In genomic region chrX:13689519-13690211, GRCh38 we compare ENCODE assay signal across 8 cellular contexts. TPM values are rescaled to one million over a fixed set of nuclear protein-coding genes. Genes with fewer than 3 reads are reported as not detected.
DNase-seq lines count a peak whose midpoint lies in the region; ATAC-seq and TF ChIP-seq lines count a peak whose summit lies in the region.

No MANE protein-coding gene starts in this region.

- H3K56ac ChIP-seq in IMR-90 (ENCODE audit: extremely low read depth, insufficient read depth, low read length) = peak overlapping the region; percentile 63

- CTCF ChIA-PET in IMR-90 (lab: Yijun Ruan, JAX) = no interaction called here

- TF ChIP-seq POLR2A in IMR-90 (IDR thresholded peaks at IDR 0.05; ENCODE audit: low read depth, low read length) = peak; percentile 43; the same call in 1 of the 2 replicates

- peak overlapping the region; percentile 83 for H3K4ac ChIP-seq in IMR-90 (ENCODE audit: low read depth, low read length)

- peaks cover 21% of the 10 kb centered on the region for H3K4me1 ChIP-seq in ES-I3 (ENCODE audit: insufficient read depth, low read length)
- H3K4me1 ChIP-seq in IMR-90 (ENCODE audit: control insufficient read depth, insufficient read depth, low read length) = peaks cover 7% of the 10 kb centered on the region
- peaks cover 0 to 45% (median 29%) of the 10 kb centered on the region in 5 donors for H3K4me1 ChIP-seq in subcutaneous abdominal adipose tissue (ENCODE audit: control insufficient read depth in 5 of 5, insufficient read depth in 5 of 5, low read length in 5 of 5)

- BruUV-seq in IMR-90 (replicated peaks; lab: Mats Ljungman, UMichigan) = no TSS peak

- H3K27ac ChIP-seq in IMR-90 (ENCODE audit: insufficient read depth, low read length) (peak overlapping the region; percentile 90), angular gyrus (ENCODE audit: low read depth, low read length) (peak overlapping the region; percentile 85), subcutaneous abdominal adipose tissue (ENCODE audit: low read depth, low read length) (peak overlapping the region; percentile 94)

- no peaks in the 10 kb centered on the region for H3K36me3 ChIP-seq in ES-I3 (ENCODE audit: insufficient read depth, low read length)
- no peaks in the 10 kb centered on the region; the same call in 1 of the 2 replicates for H3K36me3 ChIP-seq in IMR-90 (ENCODE audit: control insufficient read depth, insufficient read depth, low read length)
- no peaks in the 10 kb centered on the region for H3K36me3 ChIP-seq in subcutaneous abdominal adipose tissue (ENCODE audit: control insufficient read depth in 5 of 5, insufficient read depth in 5 of 5, low read length in 5 of 5)

- intact Hi-C loops in IMR-90 (cut with micrococcal nuclease) = loop anchor here (2.0 to 5.0 kb wide), 3 partner anchors 31 to 43 kb away; partner anchors contain the start of genes OFD1 and TRAPPC2

- peaks cover 26% of the 10 kb centered on the region for H4K20me1 ChIP-seq in IMR-90 (ENCODE audit: insufficient read depth, low read length)

- peak overlapping the region; percentile 85 for H3K4me2 ChIP-seq in IMR-90 (ENCODE audit: low read depth, low read length)

- H2BK15ac ChIP-seq in IMR-90 (ENCODE audit: low read depth, low read length) = no peak overlapping the region

- H2AK9ac ChIP-seq in IMR-90 (replicated peaks; ENCODE audit: low read depth, low read length, poor library complexity) = peak overlapping the region; percentile 93

- H2BK20ac ChIP-seq in IMR-90 (ENCODE audit: low read depth, low read length) = peak overlapping the region; percentile 31; the same call in 1 of the 2 replicates

- H3K4me3 ChIP-seq in IMR-90 (ENCODE audit: insufficient read depth, low read depth, low read length) (peak overlapping the region; percentile 86), subcutaneous abdominal adipose tissue (ENCODE audit: low read depth in 1 of 5, low read length in 5 of 5) (peak overlapping the region; percentile 69 to 97 (median 90))

- H2AFZ ChIP-seq in IMR-90 (replicated peaks; ENCODE audit: low read length, poor library complexity) = peak overlapping the region; percentile 96

- H3K79me1 ChIP-seq in IMR-90 (ENCODE audit: low read depth in 1 of 2, low read length in 2 of 2) = peaks cover 18 to 32% of the 10 kb centered on the region in 2 experiments; a peak in 3 of 4 replicates

- H4K8ac ChIP-seq in IMR-90 (ENCODE audit: low read depth in 2 of 2, low read length in 2 of 2) = peak overlapping the region; percentile 29 to 37; a peak in 2 of 4 replicates

- peak overlapping the region; percentile 77 for H3K9ac ChIP-seq in ES-I3 (ENCODE audit: low read depth, low read length)
- H3K9ac ChIP-seq in IMR-90 (ENCODE audit: low read depth, low read length) = peak overlapping the region; percentile 83
- peak overlapping the region; percentile 51 to 91 (median 87) for H3K9ac ChIP-seq in subcutaneous abdominal adipose tissue (ENCODE audit: low read length in 5 of 5)

- dilution Hi-C loops in IMR-90 (cut with HindIII; ENCODE audit: low sequenced_read_pairs, unreplicated experiment) = no loop called here

- TF ChIP-seq CTCF in IMR-90 (conservative IDR thresholded peaks at IDR 0.05; ENCODE audit: low read depth, low read length) (no peak), GM13976 (IDR thresholded peaks at IDR 0.05; ENCODE audit: borderline replicate concordance, control extremely low read depth, extremely low read depth, insufficient read depth, missing control alignments) (no peak)

- ATAC-seq in IMR-90 (ENCODE audit: low read depth) (no peak), HG03139 (IDR thresholded peaks at IDR 0.05; ENCODE audit: unreplicated experiment) (no peak), HG02678 (IDR thresholded peaks at IDR 0.05; ENCODE audit: unreplicated experiment) (no peak)

- H3K9me3 ChIP-seq in ES-I3 (ENCODE audit: control insufficient read depth, insufficient read depth, low read length) (no peaks in the 10 kb centered on the region), IMR-90 (ENCODE audit: control insufficient read depth, insufficient read depth, low read length) (no peaks in the 10 kb centered on the region), subcutaneous abdominal adipose tissue (ENCODE audit: control insufficient read depth in 5 of 5, low read length in 5 of 5) (no peaks in the 10 kb centered on the region)

- H3K18ac ChIP-seq in IMR-90 (ENCODE audit: low read depth, low read length) = peak overlapping the region; percentile 59

- POLR2A ChIA-PET in IMR-90 (lab: Charles Lee; ENCODE audit: unreplicated experiment) = no interaction called here

- DNase-seq in IMR-90 (peak; percentile 40), inferior parietal cortex (ENCODE audit: extremely low spot score) (peak; percentile 19), GM13976 (ENCODE audit: low spot score) (no peak)

- in situ Hi-C loops in IMR-90 (cut with MboI; ENCODE audit: low sequenced_read_pairs) = no loop called here
- in situ Hi-C loops in GM13976 (cut with MboI; ENCODE audit: low sequenced_read_pairs, unreplicated experiment) = no loop called here

- TF ChIP-seq RAD21 in IMR-90 (IDR thresholded peaks at IDR 0.05; ENCODE audit: low read length) = no peak

- H2AK5ac ChIP-seq in IMR-90 (ENCODE audit: low read depth, low read length) = peak overlapping the region; percentile 59

- H3K14ac ChIP-seq in IMR-90 (replicated peaks; ENCODE audit: low read depth, low read length) = peak overlapping the region; percentile 85

- peak overlapping the region; percentile 73 for H2BK5ac ChIP-seq in IMR-90 (ENCODE audit: low read depth, low read length, poor library complexity, severe bottlenecking)

- H4K5ac ChIP-seq in IMR-90 (ENCODE audit: low read depth, low read length) = peak overlapping the region; percentile 31

- peak overlapping the region; percentile 60 for H4K91ac ChIP-seq in IMR-90 (ENCODE audit: insufficient read depth, low read depth, low read length)

- H3K23ac ChIP-seq in IMR-90 (ENCODE audit: low read depth, low read length) = peak overlapping the region; percentile 77

- 13% methylated on average over 6 of the region's 26 CpGs; no CpG with 5 or more reads in 1 of the 2 experiments for WGBS in IMR-90 (ENCODE audit: extremely low coverage in 2 of 2, insufficient read length in 1 of 2), 2 experiments

- peak overlapping the region; percentile 36; the same call in 1 of the 2 replicates for H2BK120ac ChIP-seq in IMR-90 (ENCODE audit: low read depth, low read length)

- H3K27me3 ChIP-seq in IMR-90 (ENCODE audit: control insufficient read depth, insufficient read depth, low read length) (peaks cover 4% of the 10 kb centered on the region), subcutaneous abdominal adipose tissue (ENCODE audit: control insufficient read depth in 5 of 5, insufficient read depth in 4 of 5, low read length in 5 of 5) (peaks cover 0 to 13% (median 4%) of the 10 kb centered on the region in 5 donors)

- H3K9me1 ChIP-seq in IMR-90 (ENCODE audit: insufficient read depth, low read length) = 0 out of 2 replicates have a peak, but pooled peaks cover 3% of the 10 kb centered on the region

TF ChIP-seq in IMR-90, 13 proteins besides CTCF, POLR2A, EP300 and RAD21:
- TF ChIP-seq BHLHE40 (IDR thresholded peaks at IDR 0.05; ENCODE audit: low read depth, low read length) (peak; percentile 90), MAFK (IDR thresholded peaks at IDR 0.05; ENCODE audit: low read depth, low read length) (no peak), MXI1 (IDR thresholded peaks at IDR 0.05; ENCODE audit: borderline replicate concordance, low read depth, low read length) (no peak), CEBPB (IDR thresholded peaks at IDR 0.05; ENCODE audit: low read depth, low read length) (peak; percentile 66), USF2 (IDR thresholded peaks at IDR 0.05; ENCODE audit: low read depth, low read length) (peak; percentile 89)
TF ChIP-seq in IMR-90: peak in this region for 3.

RNA-seq across cellular contexts. Expression of gene RAB9A, which starts 0.7 kb away (rescaled TPM):
- total RNA-seq in IMR-90 (2012; rRNA removed) = 15.8 and 26.7 TPM in 2 replicates
- 15.6 and 22.3 TPM in 2 replicates for polyA plus RNA-seq in IMR-90 (2012; rRNA removed)
- polyA plus RNA-seq in IMR-90 (2012; cell fraction: cytosol; rRNA removed) = 5.8 and 7.9 TPM in 2 replicates
- polyA plus RNA-seq in IMR-90 (2012; cell fraction: nucleus; rRNA removed; ENCODE audit: low replicate concordance) = 2.2 and 12.0 TPM in 2 replicates

RNA-seq across cellular contexts. Expression of gene TCEANC, which starts 36.7 kb away (rescaled TPM):
- 1.4 and 2.5 TPM in 2 replicates for total RNA-seq in IMR-90 (2012; rRNA removed)
- polyA plus RNA-seq in IMR-90 (2012; rRNA removed) = 0.53 and 0.99 TPM in 2 replicates
- 0.09 and 0.13 TPM in 2 replicates for polyA plus RNA-seq in IMR-90 (2012; cell fraction: cytosol; rRNA removed)
- polyA plus RNA-seq in IMR-90 (2012; cell fraction: nucleus; rRNA removed; ENCODE audit: low replicate concordance) = 0.16 and 2.1 TPM in 2 replicates

RNA-seq across cellular contexts. Expression of gene TRAPPC2, which starts 44.8 kb away (rescaled TPM):
- 13.8 and 19.2 TPM in 2 replicates for total RNA-seq in IMR-90 (2012; rRNA removed)
- polyA plus RNA-seq in IMR-90 (2012; rRNA removed) = 6.7 and 11.3 TPM in 2 replicates
- polyA plus RNA-seq in IMR-90 (2012; cell fraction: cytosol; rRNA removed) = 4.9 and 10.1 TPM in 2 replicates
- polyA plus RNA-seq in IMR-90 (2012; cell fraction: nucleus; rRNA removed; ENCODE audit: low replicate concordance) = 7.3 and 28.8 TPM in 2 replicates

RNA-seq across cellular contexts. Expression of gene OFD1, which starts 44.9 kb away (rescaled TPM):
- total RNA-seq in IMR-90 (2012; rRNA removed) = 8.4 and 10.6 TPM in 2 replicates
- 7.7 and 8.6 TPM in 2 replicates for polyA plus RNA-seq in IMR-90 (2012; rRNA removed)
- polyA plus RNA-seq in IMR-90 (2012; cell fraction: cytosol; rRNA removed) = 2.5 and 5.2 TPM in 2 replicates
- 19.8 and 41.0 TPM in 2 replicates for polyA plus RNA-seq in IMR-90 (2012; cell fraction: nucleus; rRNA removed; ENCODE audit: low replicate concordance)
